25 cellular contexts compared by ENCODE assay signal in genomic region chr10:69863580-69863979, GRCh38.
A peak's percentile ranks its signal among the peaks of the same experiment; 100 is the strongest.
DNase-seq lines count a peak whose midpoint lies in the region; ATAC-seq and TF ChIP-seq lines count a peak whose summit lies in the region.
"Had no signal": no experiment of that assay in that cellular context is flagged by ENCODE, and none has a peak within 500 bp of the region (broad histone marks: within the 10 kb centered on the region; RNA-seq: fewer than 3 reads in every experiment).

No MANE protein-coding gene starts in this region.

- ATAC-seq in HG03378 (IDR thresholded peaks at IDR 0.05; ENCODE audit: unreplicated experiment) (no peak), GM18511 (IDR thresholded peaks at IDR 0.05; ENCODE audit: unreplicated experiment) (no peak)
- ATAC-seq: activated T-cell treated with anti-CD3 and anti-CD28 coated beads, Interleukin-2, amount 50 U/mL, for 4 hours; GM12878; psoas muscle; T-cell had no signal

- H3K4me3 Mint-ChIP-seq in endodermal cell (no peak overlapping the region), neural crest cell (no peak overlapping the region)
- H3K4me3 Mint-ChIP-seq: activated CD4-positive, alpha-beta memory T cell treated with anti-CD3 and anti-CD28 coated beads, Interleukin-2, amount 10 ng/mL, durations not matched to agents 7 days and 5 days; activated naive CD8-positive, alpha-beta T cell; activated T-cell treated with anti-CD3 and anti-CD28 coated beads, Interleukin-2, amount 50 U/mL, for 4 hours; B cell; nephron; T-cell had no signal

- H3K27me3 Mint-ChIP-seq in endodermal cell (ENCODE audit: insufficient read depth) (no peaks in the 10 kb centered on the region), neural crest cell (ENCODE audit: low read depth) (no peaks in the 10 kb centered on the region)
- H3K27me3 Mint-ChIP-seq: activated CD4-positive, alpha-beta memory T cell treated with anti-CD3 and anti-CD28 coated beads, Interleukin-2, amount 10 ng/mL, durations not matched to agents 7 days and 5 days; activated naive CD8-positive, alpha-beta T cell had no signal

- H3K27me3 ChIP-seq in endodermal cell (ENCODE audit: control insufficient read depth, insufficient read depth, low read length, poor library complexity, severe bottlenecking), result no peaks in the 10 kb centered on the region
- H3K27me3 ChIP-seq: hepatocyte, uterus had no signal

- no peaks in the 10 kb centered on the region for H3K9me3 Mint-ChIP-seq in endodermal cell
- H3K9me3 Mint-ChIP-seq in neural crest cell, result no peaks in the 10 kb centered on the region
- H3K9me3 Mint-ChIP-seq: activated CD4-positive, alpha-beta memory T cell treated with anti-CD3 and anti-CD28 coated beads, Interleukin-2, amount 10 ng/mL, durations not matched to agents 7 days and 5 days; activated T-cell treated with anti-CD3 and anti-CD28 coated beads, Interleukin-2, amount 50 U/mL, for 4 hours; nephron; T-cell had no signal

- no peak overlapping the region for H3K9ac ChIP-seq in endodermal cell (ENCODE audit: extremely low read depth, low read length, poor library complexity, severe bottlenecking)

- H3K27ac Mint-ChIP-seq in endodermal cell, result peak overlapping the region; percentile 52
- H3K27ac Mint-ChIP-seq in neural crest cell (ENCODE audit: unreplicated experiment), result peak overlapping the region; percentile 71
- H3K27ac Mint-ChIP-seq: activated CD4-positive, alpha-beta memory T cell treated with anti-CD3 and anti-CD28 coated beads, Interleukin-2, amount 10 ng/mL, durations not matched to agents 7 days and 5 days; activated naive CD8-positive, alpha-beta T cell; B cell; T-cell had no signal

- H3K9me3 ChIP-seq in endodermal cell (ENCODE audit: control insufficient read depth, low read length), result no peaks in the 10 kb centered on the region
- H3K9me3 ChIP-seq: psoas muscle, uterus had no signal

- H3K36me3 Mint-ChIP-seq in endodermal cell (ENCODE audit: low read depth) (no peaks in the 10 kb centered on the region), neural crest cell (ENCODE audit: low read depth) (no peaks in the 10 kb centered on the region)
- H3K36me3 Mint-ChIP-seq: activated naive CD8-positive, alpha-beta T cell; T-cell had no signal

- no peaks in the 10 kb centered on the region for H3K36me3 ChIP-seq in endodermal cell (ENCODE audit: control insufficient read depth, insufficient read depth, low read length)
- H3K36me3 ChIP-seq: uterus had no signal

- peaks cover 48% of the 10 kb centered on the region for H3K4me1 Mint-ChIP-seq in endodermal cell
- H3K4me1 Mint-ChIP-seq in neural crest cell, result peaks cover 87% of the 10 kb centered on the region
- H3K4me1 Mint-ChIP-seq: B cell, T-cell had no signal

- WGBS in endodermal cell (ENCODE audit: insufficient coverage in 1 of 2, insufficient read length in 1 of 2), 2 experiments, result 85 to 86% methylated on average over 3 to 5 of the region's 5 CpGs

- peak; percentile 71 for DNase-seq in EL
- DNase-seq in RPMI7951 (ENCODE audit: low read depth), result peak; percentile 62
- no peak for DNase-seq in endodermal cell
- DNase-seq in neural crest cell (ENCODE audit: low read depth, low spot score), result no peak
- no peak for DNase-seq in activated effector memory CD4-positive, alpha-beta T cell treated with anti-CD3 and anti-CD28 coated beads, Interleukin-2, amount 50 U/mL, for 16 hours
- no peak for DNase-seq in GM20000 (ENCODE audit: low spot score)
- DNase-seq: activated CD4-positive, alpha-beta memory T cell treated with anti-CD3 and anti-CD28 coated beads, Interleukin-2, amount 10 ng/mL, durations not matched to agents 7 days and 5 days; activated T-cell treated with anti-CD3 and anti-CD28 coated beads, Interleukin-2, amount 50 U/mL, for 4 hours; COR-L47; GF-D8; NCI-H1694; NK-92 treated with Interleukin-12 subunit alpha and Interleukin-12 subunit beta, amount 100 ng/mL, for 24 hours; stimulated activated CD4-positive, alpha-beta T cell treated with anti-CD3 and anti-CD28 coated beads, Interleukin-4, amount 100 ng/mL, for 1 hour; T-cell; uterus had no signal

- H3K4me3 ChIP-seq in endodermal cell (ENCODE audit: low read length), result no peak overlapping the region
- H3K4me3 ChIP-seq: GM12878, hepatocyte, psoas muscle, skin epidermis, uterus had no signal

- TF ChIP-seq CTCF in endodermal cell (conservative IDR thresholded peaks at IDR 0.05) (no peak), neural crest cell (conservative IDR thresholded peaks at IDR 0.05) (no peak), GM20000 (IDR thresholded peaks at IDR 0.05; ENCODE audit: extremely low read depth, missing control alignments) (no peak)

- H3K27ac ChIP-seq in endodermal cell (ENCODE audit: low read depth, low read length), result no peak overlapping the region
- H3K27ac ChIP-seq: hepatocyte, psoas muscle, uterus, VCaP had no signal

- H3K4me1 ChIP-seq in endodermal cell (ENCODE audit: control insufficient read depth, insufficient read depth, low read length), result peaks cover 8% of the 10 kb centered on the region
- H3K4me1 ChIP-seq: uterus had no signal

Comparison
In these comparisons a context has a peak if more than half of its experiments do, and no peak if none do; other contexts are left out.
1. DNase-seq: peak in EL (single experiment) and RPMI7951 (single experiment); none in endodermal cell (single experiment), neural crest cell (single experiment), activated effector memory CD4-positive, alpha-beta T cell treated with anti-CD3 and anti-CD28 coated beads, Interleukin-2, amount 50 U/mL, for 16 hours (single experiment) and GM20000 (single experiment).